In genomic region chr9:16884373-16884772, GRCh38 we compare ENCODE assay signal across 20 cellular contexts. TPM values are rescaled to one million over a fixed set of nuclear protein-coding genes. Genes with fewer than 3 reads are reported as not detected.
A peak's percentile ranks its signal among the peaks of the same experiment; 100 is the strongest.
DNase-seq lines count a peak whose midpoint lies in the region; ATAC-seq and TF ChIP-seq lines count a peak whose summit lies in the region.
"Had no signal": no experiment of that assay in that cellular context is flagged by ENCODE, and none has a peak within 500 bp of the region (broad histone marks: within the 10 kb centered on the region; RNA-seq: fewer than 3 reads in every experiment).

No MANE protein-coding gene starts in this region.

- no peak overlapping the region for H3K27ac Mint-ChIP-seq in central memory CD8-positive, alpha-beta T cell (ENCODE audit: low read depth)
- H3K27ac Mint-ChIP-seq in natural killer cell treated with Interleukin-12 subunit alpha and Interleukin-12 subunit beta and Interleukin-15 and Interleukin-18, amount 100 ng/mL, for 72 hours, result peak overlapping the region; percentile 41 to 82
- H3K27ac Mint-ChIP-seq: activated naive CD8-positive, alpha-beta T cell treated with anti-CD3 and anti-CD28 coated beads for 36 hours; activated T-helper 17 cell treated with anti-CD3 and anti-CD28 coated beads, Interleukin-2, amount 50 U/mL, for 72 hours; stimulated activated naive CD8-positive, alpha-beta T cell treated with anti-CD3 and anti-CD28 coated beads, Interleukin-15, amount 100 ng/mL, for 72 hours had no signal

- H3K9me3 Mint-ChIP-seq in central memory CD8-positive, alpha-beta T cell, result peaks cover 25% of the 10 kb centered on the region
- H3K9me3 Mint-ChIP-seq in natural killer cell treated with Interleukin-12 subunit alpha and Interleukin-12 subunit beta and Interleukin-15 and Interleukin-18, amount 100 ng/mL, for 72 hours, result peaks cover 4% of the 10 kb centered on the region

- TF ChIP-seq POLR2A in NB4 (IDR thresholded peaks at IDR 0.05; ENCODE audit: extremely low read depth, insufficient read length), result no peak

- H3K27me3 Mint-ChIP-seq in central memory CD8-positive, alpha-beta T cell, result no peaks in the 10 kb centered on the region
- H3K27me3 Mint-ChIP-seq in natural killer cell treated with Interleukin-12 subunit alpha and Interleukin-12 subunit beta and Interleukin-15 and Interleukin-18, amount 100 ng/mL, for 72 hours, result no peaks in the 10 kb centered on the region
- H3K27me3 Mint-ChIP-seq: stimulated activated naive CD8-positive, alpha-beta T cell treated with anti-CD3 and anti-CD28 coated beads, Interleukin-15, amount 100 ng/mL, for 72 hours had no signal

- H3K36me3 ChIP-seq in BLaER1, result no peaks in the 10 kb centered on the region

- H3K4me1 Mint-ChIP-seq in central memory CD8-positive, alpha-beta T cell, result no peaks in the 10 kb centered on the region
- peaks cover 44 to 56% of the 10 kb centered on the region in 2 donors for H3K4me1 Mint-ChIP-seq in natural killer cell treated with Interleukin-12 subunit alpha and Interleukin-12 subunit beta and Interleukin-15 and Interleukin-18, amount 100 ng/mL, for 72 hours (ENCODE audit: low read depth in 2 of 2)
- H3K4me1 Mint-ChIP-seq: activated naive CD8-positive, alpha-beta T cell treated with anti-CD3 and anti-CD28 coated beads for 36 hours; activated T-helper 17 cell treated with anti-CD3 and anti-CD28 coated beads, Interleukin-2, amount 50 U/mL, for 72 hours; stimulated activated naive CD8-positive, alpha-beta T cell treated with anti-CD3 and anti-CD28 coated beads, Interleukin-15, amount 100 ng/mL, for 72 hours had no signal

- peaks cover 35% of the 10 kb centered on the region for H3K4me1 ChIP-seq in BLaER1
- H3K4me1 ChIP-seq: A549 had no signal

- H3K4me2 ChIP-seq in BLaER1, result peak overlapping the region; percentile 68
- H3K4me2 ChIP-seq: A549, hepatocyte had no signal

- H3K27me3 ChIP-seq in BLaER1, result no peaks in the 10 kb centered on the region
- H3K27me3 ChIP-seq: hepatocyte had no signal

- no peak for TF ChIP-seq CTCF in NB4 (IDR thresholded peaks at IDR 0.05; ENCODE audit: low read depth, low read length)

- no peak overlapping the region for H3K4me3 ChIP-seq in BLaER1
- peak overlapping the region; percentile 5 for H3K4me3 ChIP-seq in NB4 (ENCODE audit: low read depth, low read length)
- H3K4me3 ChIP-seq: A549, hepatocyte, lung had no signal

- peak; percentile 7 for ATAC-seq in central memory CD8-positive, alpha-beta T cell (replicated peaks; ENCODE audit: extremely low read depth, poor library complexity, severe bottlenecking)
- ATAC-seq in natural killer cell treated with Interleukin-12 subunit alpha and Interleukin-12 subunit beta and Interleukin-15 and Interleukin-18, amount 100 ng/mL, for 72 hours, result peak in 1 of 2 donors; percentile 37
- ATAC-seq: A549; activated T-helper 17 cell treated with anti-CD3 and anti-CD28 coated beads, Interleukin-2, amount 50 U/mL, for 72 hours; stimulated activated naive CD8-positive, alpha-beta T cell treated with anti-CD3 and anti-CD28 coated beads, Interleukin-15, amount 100 ng/mL, for 72 hours had no signal

- H3K27ac ChIP-seq in BLaER1, result peak overlapping the region; percentile 10
- H3K27ac ChIP-seq: A549, epithelial cell of prostate, hepatocyte had no signal

- H4K20me1 ChIP-seq in BLaER1, result no peaks in the 10 kb centered on the region

- H3K9me3 ChIP-seq in BLaER1, result peaks cover 23% of the 10 kb centered on the region
- H3K9me3 ChIP-seq: A549 had no signal

- H3K36me3 Mint-ChIP-seq in central memory CD8-positive, alpha-beta T cell (ENCODE audit: insufficient read depth), result peaks cover 3% of the 10 kb centered on the region
- H3K36me3 Mint-ChIP-seq in natural killer cell treated with Interleukin-12 subunit alpha and Interleukin-12 subunit beta and Interleukin-15 and Interleukin-18, amount 100 ng/mL, for 72 hours, result peaks cover 4% of the 10 kb centered on the region
- H3K36me3 Mint-ChIP-seq: activated naive CD8-positive, alpha-beta T cell treated with anti-CD3 and anti-CD28 coated beads for 36 hours had no signal

- peak; percentile 88 for DNase-seq in NB4 (ENCODE audit: low read depth)
- no peak for DNase-seq in central memory CD8-positive, alpha-beta T cell (ENCODE audit: low spot score in 2 of 2)
- no peak for DNase-seq in natural killer cell treated with Interleukin-12 subunit alpha and Interleukin-12 subunit beta and Interleukin-15 and Interleukin-18, amount 100 ng/mL, for 72 hours (ENCODE audit: low spot score)
- no peak for DNase-seq in activated T-cell treated with anti-CD3 and anti-CD28 coated beads, Interleukin-2, amount 50 U/mL, for 1 hour
- DNase-seq in NOMO-1 treated with DMSO at 0.1 percent for 48 hours (lab: John Stamatoyannopoulos, UW; ENCODE audit: unreplicated experiment), result no peak
- no peak for DNase-seq in activated CD4-positive, alpha-beta T cell treated with anti-CD3 and anti-CD28 coated beads, Interleukin-2, amount 50 U/mL, for 48 hours
- DNase-seq in CD1c-positive myeloid dendritic cell (ENCODE audit: extremely low spot score), result no peak
- DNase-seq: activated CD4-positive, alpha-beta T cell treated with anti-CD3 and anti-CD28 coated beads for 48 hours; activated naive CD8-positive, alpha-beta T cell treated with anti-CD3 and anti-CD28 coated beads for 36 hours; cerebellar nuclear complex; NCI-H146; NCI-H2171; stimulated activated naive CD8-positive, alpha-beta T cell treated with anti-CD3 and anti-CD28 coated beads, Interleukin-15, amount 100 ng/mL, for 72 hours; T-helper 1 cell had no signal

- H3K4me3 Mint-ChIP-seq in central memory CD8-positive, alpha-beta T cell, result no peak overlapping the region
- peak overlapping the region; percentile 52 for H3K4me3 Mint-ChIP-seq in natural killer cell treated with Interleukin-12 subunit alpha and Interleukin-12 subunit beta and Interleukin-15 and Interleukin-18, amount 100 ng/mL, for 72 hours
- H3K4me3 Mint-ChIP-seq: activated naive CD8-positive, alpha-beta T cell treated with anti-CD3 and anti-CD28 coated beads for 36 hours; activated T-helper 17 cell treated with anti-CD3 and anti-CD28 coated beads, Interleukin-2, amount 50 U/mL, for 72 hours; stimulated activated naive CD8-positive, alpha-beta T cell treated with anti-CD3 and anti-CD28 coated beads, Interleukin-15, amount 100 ng/mL, for 72 hours had no signal

- no peak overlapping the region for H3K9ac ChIP-seq in BLaER1

RNA-seq across cellular contexts. Expression of gene BNC2, which starts 13.9 kb away (rescaled TPM):
- total RNA-seq in natural killer cell treated with Interleukin-12 subunit alpha and Interleukin-12 subunit beta and Interleukin-15 and Interleukin-18, amount 100 ng/mL, for 72 hours, result 1 to 10 TPM; 1.0 to 5.5 TPM
- total RNA-seq: activated naive CD8-positive, alpha-beta T cell treated with anti-CD3 and anti-CD28 coated beads for 36 hours; activated T-helper 17 cell treated with anti-CD3 and anti-CD28 coated beads, Interleukin-2, amount 50 U/mL, for 72 hours had no signal
